ENCODE assay signal across 1 cellular context in the genomic region with DNA sequence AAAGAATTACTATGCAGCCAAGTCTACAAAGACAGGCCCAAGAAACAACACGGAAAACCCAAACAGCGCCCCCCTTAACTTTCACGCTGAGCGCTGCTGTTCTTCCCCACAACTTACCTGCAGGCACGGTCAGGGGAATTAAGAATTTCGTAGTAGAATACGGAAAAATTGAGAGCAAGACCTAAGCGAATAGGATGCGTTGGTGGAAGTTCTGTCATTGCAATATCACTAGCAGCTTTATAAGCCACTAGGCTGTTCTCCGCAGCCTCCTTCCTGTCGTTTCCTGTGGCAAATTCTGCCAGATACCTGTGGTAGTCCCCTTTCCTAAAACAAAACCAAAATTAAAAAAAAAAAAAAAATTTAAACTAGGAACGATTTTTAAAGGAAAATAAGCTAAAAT.
TF ChIP-seq lines count a peak whose summit lies in the region.

No MANE protein-coding gene starts in this region.

TF ChIP-seq in K562, 482 proteins besides CTCF, POLR2A, EP300 and RAD21:
- TF ChIP-seq ZNF239 (CRISPR knock-in tag; IDR thresholded peaks at IDR 0.05) (no peak), CBFA2T3 (IDR thresholded peaks at IDR 0.05) (no peak), GTF2A2 (tag; IDR thresholded peaks at IDR 0.05) (no peak)
